Comparison of ENCODE assay signal across 28 cellular contexts in genomic region chr1:183710333-183710732, GRCh38. TPM values are rescaled to one million over a fixed set of nuclear protein-coding genes. Genes with fewer than 3 reads are reported as not detected.
DNase-seq lines count a peak whose midpoint lies in the region; ATAC-seq and TF ChIP-seq lines count a peak whose summit lies in the region.
"Had no signal": no experiment of that assay in that cellular context is flagged by ENCODE, and none has a peak within 500 bp of the region (broad histone marks: within the 10 kb centered on the region; RNA-seq: fewer than 3 reads in every experiment).

No MANE protein-coding gene starts in this region.

- no peaks in the 10 kb centered on the region for H3K9me3 Mint-ChIP-seq in activated T-helper 17 cell treated with anti-CD3 and anti-CD28 coated beads, Interleukin-2, amount 50 U/mL, for 72 hours
- no peaks in the 10 kb centered on the region for H3K9me3 Mint-ChIP-seq in MCF 10A (ENCODE audit: unreplicated experiment)
- H3K9me3 Mint-ChIP-seq: CD4-positive, alpha-beta memory T cell; CD4-positive, CD25-positive, alpha-beta regulatory T cell; CD8-positive, alpha-beta memory T cell had no signal

- no peaks in the 10 kb centered on the region for H3K79me1 ChIP-seq in neuronal stem cell (ENCODE audit: low read depth, low read length)

- 98% methylated on average over 1 of the region's 1 CpG for WGBS in right cardiac atrium
- no CpG with 5 or more reads among the region's 1 CpG for WGBS in neuronal stem cell (ENCODE audit: extremely low coverage in 2 of 2, insufficient read length in 2 of 2, insufficient replicate concordance in 1 of 2), 2 donors

- no peak overlapping the region for H4K91ac ChIP-seq in neuronal stem cell (ENCODE audit: low read depth, low read length, poor library complexity)

- H2BK5ac ChIP-seq in neuronal stem cell (ENCODE audit: low read length): no peak overlapping the region

- H3K36me3 ChIP-seq in cardiac muscle cell: no peaks in the 10 kb centered on the region
- no peaks in the 10 kb centered on the region for H3K36me3 ChIP-seq in neuronal stem cell (replicated peaks in 1 of 2; ENCODE audit: control insufficient read depth in 2 of 2, insufficient read depth in 2 of 2, low read length in 2 of 2)
- H3K36me3 ChIP-seq: BE2C, BLaER1 had no signal

- H2AK5ac ChIP-seq in neuronal stem cell (ENCODE audit: low read depth, low read length): no peak overlapping the region

- no peak for TF ChIP-seq CTCF in cardiac muscle cell (IDR thresholded peaks at IDR 0.05; ENCODE audit: low read depth, low read length)
- TF ChIP-seq CTCF in MCF 10A (IDR thresholded peaks at IDR 0.05; ENCODE audit: unreplicated experiment): no peak

- no TSS peak for BruUV-seq in MCF 10A (replicated peaks; lab: Mats Ljungman, UMichigan)

- H3K4me1 Mint-ChIP-seq in activated T-helper 17 cell treated with anti-CD3 and anti-CD28 coated beads, Interleukin-2, amount 50 U/mL, for 72 hours: no peaks in the 10 kb centered on the region
- no peaks in the 10 kb centered on the region for H3K4me1 Mint-ChIP-seq in MCF 10A (ENCODE audit: insufficient read depth, unreplicated experiment)
- H3K4me1 Mint-ChIP-seq: CD14-positive monocyte; CD4-positive, alpha-beta memory T cell; CD4-positive, CD25-positive, alpha-beta regulatory T cell; CD8-positive, alpha-beta memory T cell had no signal

- H3K4ac ChIP-seq in neuronal stem cell (ENCODE audit: low read length): no peak overlapping the region

- no peaks in the 10 kb centered on the region for H3K36me3 Mint-ChIP-seq in activated T-helper 17 cell treated with anti-CD3 and anti-CD28 coated beads, Interleukin-2, amount 50 U/mL, for 72 hours (ENCODE audit: low read depth)
- H3K36me3 Mint-ChIP-seq in MCF 10A (ENCODE audit: insufficient read depth, unreplicated experiment): no peaks in the 10 kb centered on the region
- H3K36me3 Mint-ChIP-seq: CD14-positive monocyte; CD4-positive, alpha-beta memory T cell; CD8-positive, alpha-beta memory T cell had no signal

- CTCF ChIA-PET in MCF 10A (lab: Yijun Ruan, JAX): interaction anchor here (0.6 to 1.0 kb wide), 2 partner anchors 10 to 881 kb away, joined by 3 read pairs; no protein-coding TSS in a partner anchor

- H2AFZ ChIP-seq in neuronal stem cell (ENCODE audit: low read length): no peak overlapping the region

- no peak for ATAC-seq in right cardiac atrium
- ATAC-seq in activated T-helper 17 cell treated with anti-CD3 and anti-CD28 coated beads, Interleukin-2, amount 50 U/mL, for 72 hours (replicated peaks): peak; percentile 55
- no peak for ATAC-seq in SK-N-SH treated with all-trans-retinoic acid at 6 μM for 48 hours
- ATAC-seq: GM12878 had no signal

- peaks cover 36% of the 10 kb centered on the region for H3K4me1 ChIP-seq in cardiac muscle cell (ENCODE audit: low read depth)
- H3K4me1 ChIP-seq in right cardiac atrium (ENCODE audit: control insufficient read depth, insufficient read depth, low read length): peaks cover 2% of the 10 kb centered on the region
- H3K4me1 ChIP-seq in neuronal stem cell (ENCODE audit: control insufficient read depth in 2 of 2, insufficient read depth in 1 of 2, low read depth in 1 of 2, low read length in 2 of 2): peaks cover 1 to 4% of the 10 kb centered on the region in 2 donors

- no peak overlapping the region for H4K8ac ChIP-seq in neuronal stem cell (ENCODE audit: low read depth, low read length)

- H3K27ac ChIP-seq in cardiac muscle cell: peak overlapping the region; percentile 91
- H3K27ac ChIP-seq in right cardiac atrium (ENCODE audit: low read length): no peak overlapping the region
- H3K27ac ChIP-seq in neuronal stem cell (replicated peaks; ENCODE audit: low read length): no peak overlapping the region
- H3K27ac ChIP-seq: BLaER1 had no signal

- no peak overlapping the region for H2BK12ac ChIP-seq in neuronal stem cell (ENCODE audit: low read length)

- no peak overlapping the region for H3K23ac ChIP-seq in neuronal stem cell (ENCODE audit: low read depth, low read length, poor library complexity)

- peak overlapping the region; percentile 40 for H3K18ac ChIP-seq in neuronal stem cell (ENCODE audit: low read length)

- no peaks in the 10 kb centered on the region for H3K27me3 Mint-ChIP-seq in activated T-helper 17 cell treated with anti-CD3 and anti-CD28 coated beads, Interleukin-2, amount 50 U/mL, for 72 hours
- no peaks in the 10 kb centered on the region for H3K27me3 Mint-ChIP-seq in MCF 10A (ENCODE audit: insufficient read depth, unreplicated experiment)
- H3K27me3 Mint-ChIP-seq: CD4-positive, alpha-beta memory T cell; CD4-positive, CD25-positive, alpha-beta regulatory T cell; CD8-positive, alpha-beta memory T cell had no signal

- H3K4me3 ChIP-seq in cardiac muscle cell (no peak overlapping the region), right cardiac atrium (ENCODE audit: low read length) (no peak overlapping the region), neuronal stem cell (ENCODE audit: low read length in 2 of 2) (no peak overlapping the region)
- H3K4me3 ChIP-seq: BLaER1, GM12878 had no signal

- H3K4me3 Mint-ChIP-seq in activated T-helper 17 cell treated with anti-CD3 and anti-CD28 coated beads, Interleukin-2, amount 50 U/mL, for 72 hours: no peak overlapping the region
- no peak overlapping the region for H3K4me3 Mint-ChIP-seq in MCF 10A (ENCODE audit: unreplicated experiment)
- H3K4me3 Mint-ChIP-seq: CD14-positive monocyte; CD4-positive, alpha-beta memory T cell; CD4-positive, CD25-positive, alpha-beta regulatory T cell; CD8-positive, alpha-beta memory T cell had no signal

- H3K9me3 ChIP-seq in cardiac muscle cell (ENCODE audit: low read depth) (no peaks in the 10 kb centered on the region), right cardiac atrium (ENCODE audit: control insufficient read depth, low read length) (no peaks in the 10 kb centered on the region), neuronal stem cell (replicated peaks in 1 of 2; ENCODE audit: control insufficient read depth in 2 of 2, insufficient read depth in 1 of 2, low read depth in 1 of 2, low read length in 2 of 2) (peaks cover 0 to 2% of the 10 kb centered on the region in 2 donors)
- H3K9me3 ChIP-seq: BE2C, BLaER1 had no signal

- intact Hi-C loops in right cardiac atrium (cut with DNase I) (loop anchor here in 1 of 4 donors (5.0 kb wide), 1 partner anchor 313 kb away; no protein-coding TSS in a partner anchor), MCF 10A (cut with micrococcal nuclease) (no loop called here)

- H2BK15ac ChIP-seq in neuronal stem cell (ENCODE audit: low read length): peak overlapping the region; percentile 54

- no peak overlapping the region for H3K9ac ChIP-seq in neuronal stem cell (ENCODE audit: low read depth, low read length, poor library complexity)
- H3K9ac ChIP-seq: BLaER1 had no signal

- H3K27ac Mint-ChIP-seq in activated T-helper 17 cell treated with anti-CD3 and anti-CD28 coated beads, Interleukin-2, amount 50 U/mL, for 72 hours: peak overlapping the region; percentile 47
- no peak overlapping the region for H3K27ac Mint-ChIP-seq in MCF 10A (ENCODE audit: low read depth, unreplicated experiment)
- H3K27ac Mint-ChIP-seq: CD14-positive monocyte; CD4-positive, alpha-beta memory T cell had no signal

- H3K14ac ChIP-seq in neuronal stem cell (ENCODE audit: low read length): no peak overlapping the region

- peak overlapping the region; percentile 35 for H2BK120ac ChIP-seq in neuronal stem cell (ENCODE audit: low read depth, low read length)

- DNase-seq in cardiac muscle cell (ENCODE audit: low read depth in 1 of 2, low spot score in 1 of 2) (no peak), right cardiac atrium (no peak), neuronal stem cell (ENCODE audit: low spot score) (no peak), T-helper 1 cell (no peak), MCF 10A (ENCODE audit: unreplicated experiment) (no peak)
- DNase-seq: 8988T; ACHN; BE2C; CD4-positive, alpha-beta memory T cell; CD4-positive, CD25-positive, alpha-beta regulatory T cell; CD8-positive, alpha-beta memory T cell; COR-L47; DMS 273 treated with DMSO at 0.1 percent for 48 hours; DMS153; DMS53; DMS79; DND-41; EL; GDM1 had no signal

- H3K27me3 ChIP-seq in cardiac muscle cell (no peaks in the 10 kb centered on the region), right cardiac atrium (ENCODE audit: control insufficient read depth, insufficient read depth) (no peaks in the 10 kb centered on the region), neuronal stem cell (ENCODE audit: control insufficient read depth in 3 of 3, insufficient read depth in 3 of 3, low read depth in 1 of 3, low read length in 3 of 3) (no peaks in the 10 kb centered on the region)
- H3K27me3 ChIP-seq: BE2C, BLaER1 had no signal

- POLR2A ChIA-PET in MCF 10A (lab: Yijun Ruan, JAX): interaction anchor here (0.9 kb wide), 1 partner anchor 10 kb away, joined by 3 read pairs; no protein-coding TSS in a partner anchor

- no peak overlapping the region for H3K4me2 ChIP-seq in neuronal stem cell (ENCODE audit: insufficient read depth, low read length, poor library complexity, severe bottlenecking)
- H3K4me2 ChIP-seq: BLaER1 had no signal

TF ChIP-seq in SK-N-SH treated with all-trans-retinoic acid at 6 μM for 48 hours, 23 proteins besides CTCF, POLR2A, EP300 and RAD21 (continues in another document):
- TF ChIP-seq GLIS3 (CRISPR knock-in tag; IDR thresholded peaks at IDR 0.05) (no peak), ZC3H10 (CRISPR knock-in tag; IDR thresholded peaks at IDR 0.05) (no peak)

RNA-seq across cellular contexts. Expression of gene APOBEC4, which starts 57.2 kb away (rescaled TPM):
- total RNA-seq in cardiac muscle cell: not detected in 2 replicates
- polyA plus RNA-seq in cardiac muscle cell: 0.42 TPM in 1 of 2 replicates, not detected in the other
- total RNA-seq in right cardiac atrium: under 1 TPM in 1 of 4 donors, not detected in 3; 0.09 TPM
- not detected for polyA plus RNA-seq in right cardiac atrium
- not detected for total RNA-seq in activated T-helper 17 cell treated with anti-CD3 and anti-CD28 coated beads, Interleukin-2, amount 50 U/mL, for 72 hours
- not detected for polyA plus RNA-seq in neuronal stem cell (2013, experiment 1 of 2)
- not detected for polyA plus RNA-seq in neuronal stem cell (2013, experiment 2 of 2)
- not detected in 2 replicates for total RNA-seq in MCF 10A (2022)
- total RNA-seq: A673; CD4-positive, alpha-beta memory T cell; CD4-positive, CD25-positive, alpha-beta regulatory T cell; CD8-positive, alpha-beta memory T cell; Daoy; G401 had no signal
- polyA plus RNA-seq: AG04450; CD14-positive monocyte; CD4-positive, alpha-beta memory T cell; CD4-positive, CD25-positive, alpha-beta regulatory T cell; CD8-positive, alpha-beta memory T cell had no signal
